In genomic region chr19:16326401-16327130, GRCh38 we compare ENCODE assay signal across 1 cellular context.
TF ChIP-seq lines count a peak whose summit lies in the region.

No MANE protein-coding gene starts in this region.

TF ChIP-seq in WTC11, 78 proteins besides CTCF, POLR2A, EP300 and RAD21 (continued from another document):
- TF ChIP-seq OVOL2 (CRISPR knock-in tag; IDR thresholded peaks at IDR 0.05; ENCODE audit: borderline replicate concordance) (no peak), SOX15 (CRISPR knock-in tag; IDR thresholded peaks at IDR 0.05) (no peak), PRDM15 (CRISPR knock-in tag; IDR thresholded peaks at IDR 0.05) (no peak), PRRX2 (CRISPR knock-in tag; IDR thresholded peaks at IDR 0.05) (no peak), FOXP1 (CRISPR knock-in tag; IDR thresholded peaks at IDR 0.05; ENCODE audit: borderline replicate concordance) (peak; percentile 37; the same call in 1 of the 2 replicates)
TF ChIP-seq in WTC11: peak in this region for 4.
